ENCODE assay signal across 20 cellular contexts in genomic region chr1:163063131-163064059, GRCh38. TPM values are rescaled to one million over a fixed set of nuclear protein-coding genes. Genes with fewer than 3 reads are reported as not detected.
"Had no signal": no experiment of that assay in that cellular context is flagged by ENCODE, and none has a peak within 500 bp of the region (broad histone marks: within the 10 kb centered on the region; RNA-seq: fewer than 3 reads in every experiment).

No MANE protein-coding gene starts in this region.

- H3K27ac Mint-ChIP-seq: activated naive CD4-positive, alpha-beta T cell treated with anti-CD3 and anti-CD28 coated beads, Interleukin-2, amount 10 ng/mL, durations not matched to agents 7 days and 5 days; activated T-helper 2 cell treated with anti-CD3 and anti-CD28 coated beads, Interferon-gamma antibody, Interleukin-2, Interleukin-4, amounts not matched to agents 10 μg/mL and 5 μg/mL and 100 μg/mL, durations not matched to agents 14 hours and 24 hours and 36 hours; naive thymus-derived CD4-positive, alpha-beta T cell; T-helper 17 cell had no signal

- H3K27ac ChIP-seq: right lobe of liver, suprapubic skin, upper lobe of right lung had no signal

- H3K9me3 Mint-ChIP-seq: activated naive CD4-positive, alpha-beta T cell treated with anti-CD3 and anti-CD28 coated beads, Interleukin-2, amount 10 ng/mL, durations not matched to agents 7 days and 5 days; activated T-helper 2 cell treated with anti-CD3 and anti-CD28 coated beads, Interferon-gamma antibody, Interleukin-2, Interleukin-4, amounts not matched to agents 10 μg/mL and 5 μg/mL and 100 μg/mL, durations not matched to agents 14 hours and 24 hours and 36 hours; naive thymus-derived CD4-positive, alpha-beta T cell had no signal

- H3K36me3 Mint-ChIP-seq: activated naive CD4-positive, alpha-beta T cell treated with anti-CD3 and anti-CD28 coated beads, Interleukin-2, amount 10 ng/mL, durations not matched to agents 7 days and 5 days; naive thymus-derived CD4-positive, alpha-beta T cell had no signal

- H3K27me3 ChIP-seq: right lobe of liver, upper lobe of right lung had no signal

- H3K4me3 ChIP-seq: lung, right lobe of liver, suprapubic skin, upper lobe of right lung had no signal

- H3K9me3 ChIP-seq: right lobe of liver, suprapubic skin, upper lobe of right lung had no signal

- H3K4me3 Mint-ChIP-seq: activated naive CD4-positive, alpha-beta T cell treated with anti-CD3 and anti-CD28 coated beads, Interleukin-2, amount 10 ng/mL, durations not matched to agents 7 days and 5 days; naive thymus-derived CD4-positive, alpha-beta T cell; T-helper 17 cell had no signal

- DNase-seq: activated CD4-positive, alpha-beta T cell treated with anti-CD3 and anti-CD28 coated beads, Interleukin-2, amount 50 U/mL, for 1 hour; activated CD4-positive, CD25-positive, alpha-beta regulatory T cell; activated naive CD4-positive, alpha-beta T cell treated with anti-CD3 and anti-CD28 coated beads, Interleukin-2, amount 10 ng/mL, durations not matched to agents 7 days and 5 days; activated T-cell treated with anti-CD3 and anti-CD28 coated beads for 4 hours; central memory CD4-positive, alpha-beta T cell; cortex of kidney; effector memory CD4-positive, alpha-beta T cell; hippocampal formation; left cardiac atrium; naive thymus-derived CD4-positive, alpha-beta T cell; right lobe of liver; stimulated activated CD4-positive, alpha-beta T cell treated with anti-CD3 and anti-CD28 coated beads, Interleukin-2, amount 100 ng/mL, for 24 hours; stimulated activated naive CD8-positive, alpha-beta T cell treated with anti-CD3 and anti-CD28 coated beads, Interleukin-15, Interleukin-2, amounts not matched to agents 100 U/mL and 50 U/mL, for 24 hours; T-helper 17 cell; upper lobe of right lung had no signal

- H3K4me1 Mint-ChIP-seq: activated naive CD4-positive, alpha-beta T cell treated with anti-CD3 and anti-CD28 coated beads, Interleukin-2, amount 10 ng/mL, durations not matched to agents 7 days and 5 days; naive thymus-derived CD4-positive, alpha-beta T cell; T-helper 17 cell had no signal

- H3K27me3 Mint-ChIP-seq: activated naive CD4-positive, alpha-beta T cell treated with anti-CD3 and anti-CD28 coated beads, Interleukin-2, amount 10 ng/mL, durations not matched to agents 7 days and 5 days had no signal

- H3K36me3 ChIP-seq: right lobe of liver, suprapubic skin, upper lobe of right lung had no signal

- H3K4me1 ChIP-seq: right lobe of liver, suprapubic skin, upper lobe of right lung had no signal

RNA-seq across cellular contexts. Expression of gene RGS4, which starts 5.8 kb away (rescaled TPM):
- total RNA-seq: activated CD8-positive, alpha-beta memory T cell treated with anti-CD3 and anti-CD28 coated beads for 36 hours; activated T-helper 2 cell treated with anti-CD3 and anti-CD28 coated beads, Interferon-gamma antibody, Interleukin-2, Interleukin-4, amounts not matched to agents 10 μg/mL and 5 μg/mL and 100 μg/mL, durations not matched to agents 14 hours and 24 hours and 36 hours; mononuclear cell; naive thymus-derived CD4-positive, alpha-beta T cell; suprapubic skin; T-helper 17 cell had no signal
